In genomic region chr17:81395600-81396277, GRCh38 we compare ENCODE assay signal across 8 cellular contexts. TPM values are rescaled to one million over a fixed set of nuclear protein-coding genes. Genes with fewer than 3 reads are reported as not detected.
DNase-seq lines count a peak whose midpoint lies in the region; ATAC-seq and TF ChIP-seq lines count a peak whose summit lies in the region.

No MANE protein-coding gene starts in this region.

- H3K27ac ChIP-seq in iPS-20b (ENCODE audit: low read length), result no peak overlapping the region
- peak overlapping the region; percentile 88 to 99 (median 95) for H3K27ac ChIP-seq in stomach

- intact Hi-C loops in stomach (cut with DNase I; ENCODE audit: low total_unique reads), result no loop called here

- H3K36me3 ChIP-seq in iPS-20b (ENCODE audit: insufficient read depth, low read depth, low read length) (no peaks in the 10 kb centered on the region), stomach (no peaks in the 10 kb centered on the region)

- peaks cover 9% of the 10 kb centered on the region for H3K4me1 ChIP-seq in iPS-20b (ENCODE audit: insufficient read depth, low read length)
- H3K4me1 ChIP-seq in stomach, result peaks cover 30 to 65% (median 55%) of the 10 kb centered on the region in 4 donors

- TF ChIP-seq EP300 in stomach (IDR thresholded peaks at IDR 0.05), result no peak

- no peak for ATAC-seq in GM21423 (IDR thresholded peaks at IDR 0.05; ENCODE audit: unreplicated experiment)
- ATAC-seq in GM19023 (IDR thresholded peaks at IDR 0.05; ENCODE audit: unreplicated experiment), result no peak

- TF ChIP-seq CTCF in WI38 (IDR thresholded peaks at IDR 0.05; ENCODE audit: low read depth, low read length) (no peak), stomach (IDR thresholded peaks at IDR 0.05) (no peak)

- WGBS in stomach, 5 donors, result 0 to 2% (median 1%) methylated on average over 39 to 43 of the region's 43 CpGs

- H3K27me3 ChIP-seq in iPS-20b (ENCODE audit: insufficient read depth, low read length) (peaks cover 73% of the 10 kb centered on the region), stomach (peaks cover 0 to 68% (median 25%) of the 10 kb centered on the region in 3 donors)

- DNase-seq in NCI-H1092 treated with DMSO at 0.1 percent for 48 hours (lab: John Stamatoyannopoulos, UW), result peak; percentile 70
- DNase-seq in NCI-H1092 (lab: John Stamatoyannopoulos, UW), result no peak
- DNase-seq in stomach, result no peak
- DNase-seq in DMS79 treated with DMSO at 0.1 percent for 48 hours (lab: John Stamatoyannopoulos, UW), result no peak

- peak overlapping the region; percentile 72 for H3K4me3 ChIP-seq in WI38 (ENCODE audit: low read depth, low read length)
- peak overlapping the region; percentile 67 for H3K4me3 ChIP-seq in iPS-20b (ENCODE audit: low read length)
- peak overlapping the region; percentile 71 to 79 (median 76) for H3K4me3 ChIP-seq in stomach

- H3K9me3 ChIP-seq in iPS-20b (ENCODE audit: insufficient read depth, low read depth, low read length), result peaks cover 9% of the 10 kb centered on the region; the same call in 1 of the 2 replicates
- no peaks in the 10 kb centered on the region for H3K9me3 ChIP-seq in stomach

- TF ChIP-seq POLR2A in stomach (IDR thresholded peaks at IDR 0.05), result no peak

- H3K9ac ChIP-seq in iPS-20b (ENCODE audit: low read depth, low read length), result peak overlapping the region; percentile 85; the same call in 1 of the 2 replicates

RNA-seq across cellular contexts. Expression of gene BAHCC1, which starts 0.5 kb away (rescaled TPM):
- total RNA-seq in stomach, result 10 to 100 TPM in 4 of 5 donors, 1 to 10 TPM in 1; 8.6 to 56.2 (median 15.2) TPM
- 1 to 10 TPM; 4.9 to 6.6 (median 5.1) TPM for polyA plus RNA-seq in stomach
